ENCODE assay signal across 17 cellular contexts in genomic region chr15:81075272-81075671, GRCh38. TPM values are rescaled to one million over a fixed set of nuclear protein-coding genes. Genes with fewer than 3 reads are reported as not detected.
A peak's percentile ranks its signal among the peaks of the same experiment; 100 is the strongest.
DNase-seq lines count a peak whose midpoint lies in the region; ATAC-seq lines count a peak whose summit lies in the region.
"Had no signal": no experiment of that assay in that cellular context is flagged by ENCODE, and none has a peak within 500 bp of the region (broad histone marks: within the 10 kb centered on the region; RNA-seq: fewer than 3 reads in every experiment).

No MANE protein-coding gene starts in this region.

- peaks cover 6% of the 10 kb centered on the region for H3K27me3 Mint-ChIP-seq in activated naive CD4-positive, alpha-beta T cell treated with anti-CD3 and anti-CD28 coated beads, Interleukin-2, amount 10 ng/mL, durations not matched to agents 7 days and 5 days
- H3K27me3 Mint-ChIP-seq in activated CD4-positive, alpha-beta memory T cell treated with anti-CD3 and anti-CD28 coated beads for 36 hours, result peaks cover 3% of the 10 kb centered on the region
- no peaks in the 10 kb centered on the region for H3K27me3 Mint-ChIP-seq in activated CD8-positive, alpha-beta T cell treated with anti-CD3 and anti-CD28 coated beads, Interleukin-2, amount 10 ng/mL, durations not matched to agents 7 days and 5 days (ENCODE audit: low read depth)
- peaks cover 18% of the 10 kb centered on the region for H3K27me3 Mint-ChIP-seq in dendritic cell treated with granulocyte-macrophage colony-stimulating factor and Interleukin-4, amounts not matched to agents 40 ng/mL and 50 ng/mL, for 4 days

- peaks cover 4% of the 10 kb centered on the region for H3K9me3 Mint-ChIP-seq in activated naive CD4-positive, alpha-beta T cell treated with anti-CD3 and anti-CD28 coated beads, Interleukin-2, amount 10 ng/mL, durations not matched to agents 7 days and 5 days
- peaks cover 3% of the 10 kb centered on the region for H3K9me3 Mint-ChIP-seq in activated CD4-positive, alpha-beta memory T cell treated with anti-CD3 and anti-CD28 coated beads for 36 hours
- H3K9me3 Mint-ChIP-seq in activated CD8-positive, alpha-beta T cell treated with anti-CD3 and anti-CD28 coated beads, Interleukin-2, amount 10 ng/mL, durations not matched to agents 7 days and 5 days (ENCODE audit: insufficient read depth), result no peaks in the 10 kb centered on the region
- H3K9me3 Mint-ChIP-seq in dendritic cell treated with granulocyte-macrophage colony-stimulating factor and Interleukin-4, amounts not matched to agents 40 ng/mL and 50 ng/mL, for 4 days, result no peaks in the 10 kb centered on the region

- intact Hi-C loops in activated CD4-positive, alpha-beta memory T cell treated with anti-CD3 and anti-CD28 coated beads for 36 hours (cut with micrococcal nuclease), result no loop called here
- intact Hi-C loops in dendritic cell treated with granulocyte-macrophage colony-stimulating factor and Interleukin-4, amounts not matched to agents 40 ng/mL and 50 ng/mL, for 4 days (cut with micrococcal nuclease), result no loop called here

- peaks cover 24% of the 10 kb centered on the region for H3K4me1 Mint-ChIP-seq in activated naive CD4-positive, alpha-beta T cell treated with anti-CD3 and anti-CD28 coated beads, Interleukin-2, amount 10 ng/mL, durations not matched to agents 7 days and 5 days
- peaks cover 8% of the 10 kb centered on the region for H3K4me1 Mint-ChIP-seq in activated CD4-positive, alpha-beta memory T cell treated with anti-CD3 and anti-CD28 coated beads for 36 hours (ENCODE audit: low read depth)
- peaks cover 14% of the 10 kb centered on the region for H3K4me1 Mint-ChIP-seq in activated CD8-positive, alpha-beta T cell treated with anti-CD3 and anti-CD28 coated beads, Interleukin-2, amount 10 ng/mL, durations not matched to agents 7 days and 5 days (ENCODE audit: low read depth)
- H3K4me1 Mint-ChIP-seq in dendritic cell treated with granulocyte-macrophage colony-stimulating factor and Interleukin-4, amounts not matched to agents 40 ng/mL and 50 ng/mL, for 4 days (ENCODE audit: low read depth), result peaks cover 11% of the 10 kb centered on the region
- H3K4me1 Mint-ChIP-seq: CD8-positive, alpha-beta memory T cell had no signal

- CTCF ChIA-PET in activated naive CD4-positive, alpha-beta T cell treated with anti-CD3 and anti-CD28 coated beads, Interleukin-2, amount 10 ng/mL, durations not matched to agents 7 days and 5 days (lab: Charles Lee), result interaction anchor here (1.0 kb wide), 1 partner anchor 191 kb away, joined by 3 read pairs; no protein-coding TSS in a partner anchor
- CTCF ChIA-PET in activated CD4-positive, alpha-beta memory T cell treated with anti-CD3 and anti-CD28 coated beads for 36 hours (lab: Charles Lee), result interaction anchor here (0.6 to 1.4 kb wide), 2 partner anchors 191 kb away, joined by 4 read pairs; no protein-coding TSS in a partner anchor
- CTCF ChIA-PET in activated CD8-positive, alpha-beta T cell treated with anti-CD3 and anti-CD28 coated beads, Interleukin-2, amount 10 ng/mL, durations not matched to agents 7 days and 5 days (lab: Charles Lee), result interaction anchor here (0.8 to 2.4 kb wide), 2 partner anchors 31 to 37 kb away, joined by 3 to 9 read pairs; no protein-coding TSS in a partner anchor

- no peaks in the 10 kb centered on the region for H3K36me3 Mint-ChIP-seq in activated naive CD4-positive, alpha-beta T cell treated with anti-CD3 and anti-CD28 coated beads, Interleukin-2, amount 10 ng/mL, durations not matched to agents 7 days and 5 days
- peaks cover 3% of the 10 kb centered on the region for H3K36me3 Mint-ChIP-seq in activated CD4-positive, alpha-beta memory T cell treated with anti-CD3 and anti-CD28 coated beads for 36 hours
- H3K36me3 Mint-ChIP-seq in activated CD8-positive, alpha-beta T cell treated with anti-CD3 and anti-CD28 coated beads, Interleukin-2, amount 10 ng/mL, durations not matched to agents 7 days and 5 days (ENCODE audit: low read depth), result no peaks in the 10 kb centered on the region
- H3K36me3 Mint-ChIP-seq in dendritic cell treated with granulocyte-macrophage colony-stimulating factor and Interleukin-4, amounts not matched to agents 40 ng/mL and 50 ng/mL, for 4 days (ENCODE audit: low read depth), result no peaks in the 10 kb centered on the region
- H3K36me3 Mint-ChIP-seq: CD4-positive, CD25-positive, alpha-beta regulatory T cell had no signal

- no peak for DNase-seq in activated naive CD4-positive, alpha-beta T cell treated with anti-CD3 and anti-CD28 coated beads, Interleukin-2, amount 10 ng/mL, durations not matched to agents 7 days and 5 days
- no peak for DNase-seq in activated naive CD4-positive, alpha-beta T cell (lab: John Stamatoyannopoulos, UW)
- DNase-seq in activated CD4-positive, alpha-beta memory T cell treated with anti-CD3 and anti-CD28 coated beads for 36 hours, result no peak
- DNase-seq in activated CD8-positive, alpha-beta T cell treated with anti-CD3 and anti-CD28 coated beads, Interleukin-2, amount 10 ng/mL, durations not matched to agents 7 days and 5 days, result no peak
- no peak for DNase-seq in COLO668 (lab: John Stamatoyannopoulos, UW; ENCODE audit: unreplicated experiment)
- DNase-seq in stimulated activated CD4-positive, alpha-beta T cell treated with anti-CD3 and anti-CD28 coated beads, Interleukin-2, amount 100 ng/mL, for 24 hours, result no peak
- DNase-seq: ACHN; BE2C; C1 segment of cervical spinal cord; Caco-2; CD8-positive, alpha-beta memory T cell; GDM1; IMR-90 had no signal

- ATAC-seq in activated CD8-positive, alpha-beta T cell treated with anti-CD3 and anti-CD28 coated beads, Interleukin-2, amount 10 ng/mL, durations not matched to agents 7 days and 5 days, result no peak
- no peak for ATAC-seq in HG03025 (IDR thresholded peaks at IDR 0.05; ENCODE audit: low FRiP score, unreplicated experiment)

- POLR2A ChIA-PET in activated CD4-positive, alpha-beta memory T cell treated with anti-CD3 and anti-CD28 coated beads for 36 hours (lab: Charles Lee), result interaction anchor here (0.9 kb wide), 1 partner anchor 36 kb away, joined by 3 read pairs; no protein-coding TSS in a partner anchor
- POLR2A ChIA-PET in activated CD8-positive, alpha-beta T cell treated with anti-CD3 and anti-CD28 coated beads, Interleukin-2, amount 10 ng/mL, durations not matched to agents 7 days and 5 days (lab: Charles Lee), result no interaction called here

- H3K4me3 Mint-ChIP-seq in activated naive CD4-positive, alpha-beta T cell treated with anti-CD3 and anti-CD28 coated beads, Interleukin-2, amount 10 ng/mL, durations not matched to agents 7 days and 5 days, result no peak overlapping the region
- no peak overlapping the region for H3K4me3 Mint-ChIP-seq in activated CD4-positive, alpha-beta memory T cell treated with anti-CD3 and anti-CD28 coated beads for 36 hours
- H3K4me3 Mint-ChIP-seq in activated CD8-positive, alpha-beta T cell treated with anti-CD3 and anti-CD28 coated beads, Interleukin-2, amount 10 ng/mL, durations not matched to agents 7 days and 5 days, result no peak overlapping the region
- no peak overlapping the region for H3K4me3 Mint-ChIP-seq in dendritic cell treated with granulocyte-macrophage colony-stimulating factor and Interleukin-4, amounts not matched to agents 40 ng/mL and 50 ng/mL, for 4 days
- H3K4me3 Mint-ChIP-seq: CD4-positive, CD25-positive, alpha-beta regulatory T cell; CD8-positive, alpha-beta memory T cell had no signal

- peak overlapping the region; percentile 75 for H3K27ac Mint-ChIP-seq in activated naive CD4-positive, alpha-beta T cell treated with anti-CD3 and anti-CD28 coated beads, Interleukin-2, amount 10 ng/mL, durations not matched to agents 7 days and 5 days
- peak overlapping the region; percentile 51 for H3K27ac Mint-ChIP-seq in activated CD4-positive, alpha-beta memory T cell treated with anti-CD3 and anti-CD28 coated beads for 36 hours
- H3K27ac Mint-ChIP-seq in activated CD8-positive, alpha-beta T cell treated with anti-CD3 and anti-CD28 coated beads, Interleukin-2, amount 10 ng/mL, durations not matched to agents 7 days and 5 days, result peak overlapping the region; percentile 33
- peak overlapping the region; percentile 39 for H3K27ac Mint-ChIP-seq in dendritic cell treated with granulocyte-macrophage colony-stimulating factor and Interleukin-4, amounts not matched to agents 40 ng/mL and 50 ng/mL, for 4 days
- H3K27ac Mint-ChIP-seq: CD4-positive, CD25-positive, alpha-beta regulatory T cell; CD8-positive, alpha-beta memory T cell had no signal

RNA-seq across cellular contexts. Expression of gene CFAP161, which starts 58.8 kb away (rescaled TPM):
- not detected for total RNA-seq in activated CD4-positive, alpha-beta memory T cell treated with anti-CD3 and anti-CD28 coated beads for 36 hours
- not detected for total RNA-seq in activated CD8-positive, alpha-beta T cell treated with anti-CD3 and anti-CD28 coated beads, Interleukin-2, amount 10 ng/mL, durations not matched to agents 7 days and 5 days
- total RNA-seq: Caco-2; CD8-positive, alpha-beta memory T cell; GM23248; IMR-90 had no signal
